Comparison of ENCODE assay signal across 17 cellular contexts in genomic region chr9:121755581-121755980, GRCh38.
"Had no signal": no experiment of that assay in that cellular context is flagged by ENCODE, and none has a peak within 500 bp of the region (broad histone marks: within the 10 kb centered on the region; RNA-seq: fewer than 3 reads in every experiment).

No MANE protein-coding gene starts in this region.

- H3K9me3 Mint-ChIP-seq: natural killer cell had no signal

- H3K9me3 ChIP-seq: neutrophil, pancreas, sigmoid colon, transverse colon had no signal

- ATAC-seq: activated CD4-positive, alpha-beta T cell treated with anti-CD3 and anti-CD28 coated beads for 36 hours; activated CD8-positive, alpha-beta memory T cell treated with anti-CD3 and anti-CD28 coated beads, Interleukin-2, amount 10 ng/mL, durations not matched to agents 7 days and 5 days; left ventricle myocardium superior; natural killer cell; pancreas had no signal

- H3K4me3 ChIP-seq: pancreas, sigmoid colon, transverse colon had no signal

- H3K27ac ChIP-seq: neutrophil, transverse colon had no signal

- H3K4me3 Mint-ChIP-seq: activated CD4-positive, alpha-beta T cell treated with anti-CD3 and anti-CD28 coated beads for 36 hours; activated CD8-positive, alpha-beta memory T cell treated with anti-CD3 and anti-CD28 coated beads, Interleukin-2, amount 10 ng/mL, durations not matched to agents 7 days and 5 days; activated naive CD8-positive, alpha-beta T cell; natural killer cell had no signal

- H3K36me3 Mint-ChIP-seq: activated CD8-positive, alpha-beta memory T cell treated with anti-CD3 and anti-CD28 coated beads, Interleukin-2, amount 10 ng/mL, durations not matched to agents 7 days and 5 days; activated naive CD8-positive, alpha-beta T cell; natural killer cell had no signal

- H3K36me3 ChIP-seq: neutrophil had no signal

- H3K27ac Mint-ChIP-seq: activated CD4-positive, alpha-beta T cell treated with anti-CD3 and anti-CD28 coated beads for 36 hours; activated CD8-positive, alpha-beta memory T cell treated with anti-CD3 and anti-CD28 coated beads, Interleukin-2, amount 10 ng/mL, durations not matched to agents 7 days and 5 days; activated naive CD8-positive, alpha-beta T cell; natural killer cell had no signal

- FAIRE-seq: pancreas had no signal

- H3K4me1 Mint-ChIP-seq: activated CD4-positive, alpha-beta T cell treated with anti-CD3 and anti-CD28 coated beads for 36 hours; activated CD8-positive, alpha-beta memory T cell treated with anti-CD3 and anti-CD28 coated beads, Interleukin-2, amount 10 ng/mL, durations not matched to agents 7 days and 5 days; natural killer cell had no signal

- H3K27me3 Mint-ChIP-seq: activated CD4-positive, alpha-beta T cell treated with anti-CD3 and anti-CD28 coated beads for 36 hours; activated CD8-positive, alpha-beta memory T cell treated with anti-CD3 and anti-CD28 coated beads, Interleukin-2, amount 10 ng/mL, durations not matched to agents 7 days and 5 days; activated naive CD8-positive, alpha-beta T cell had no signal

- DNase-seq: activated CD4-positive, alpha-beta T cell treated with anti-CD3 and anti-CD28 coated beads for 36 hours; activated CD4-positive, alpha-beta T cell treated with anti-CD3 and anti-CD28 coated beads, Interleukin-2, amount 50 U/mL, for 48 hours; activated CD8-positive, alpha-beta memory T cell treated with anti-CD3 and anti-CD28 coated beads, Interleukin-2, amount 10 ng/mL, durations not matched to agents 7 days and 5 days; foreskin melanocyte; head of caudate nucleus; kidney glomerular epithelial cell; left ventricle myocardium superior; natural killer cell; sigmoid colon; stimulated activated CD4-positive, alpha-beta T cell treated with anti-CD3 and anti-CD28 coated beads, Interleukin-1b, Interleukin-23, amount 100 ng/mL, for 48 hours; stimulated activated CD8-positive, alpha-beta memory T cell treated with anti-CD3 and anti-CD28 coated beads, Interleukin-4, amount 100 ng/mL, for 48 hours; stimulated activated naive CD4-positive, alpha-beta T cell treated with Interleukin-2 at 50 U/mL for 16 hours; SW 1271; transverse colon had no signal

- H3K27me3 ChIP-seq: neutrophil, pancreas, sigmoid colon, transverse colon had no signal
